In genomic region chr19:3374369-3375112, GRCh38 we compare ENCODE assay signal across 1 cellular context.
TF ChIP-seq lines count a peak whose summit lies in the region.

No MANE protein-coding gene starts in this region.

TF ChIP-seq in K562, 482 proteins besides CTCF, POLR2A, EP300 and RAD21 (continued from another document and continues in another):
- no peak for TF ChIP-seq ZNF609 (CRISPR knock-in tag; IDR thresholded peaks at IDR 0.05; ENCODE audit: borderline replicate concordance)
- peak; percentile 95 for TF ChIP-seq MECOM (CRISPR knock-in tag; IDR thresholded peaks at IDR 0.05)
- TF ChIP-seq HINFP (tag; conservative IDR thresholded peaks at IDR 0.05; ENCODE audit: low read depth), result no peak
- TF ChIP-seq ETS1 (conservative IDR thresholded peaks at IDR 0.05; ENCODE audit: control insufficient read depth, low read depth, low read length), result peak; percentile 7; the same call in 1 of the 2 replicates
- no peak for TF ChIP-seq NFRKB (IDR thresholded peaks at IDR 0.05; ENCODE audit: low read depth)
- TF ChIP-seq ZNF3 (CRISPR knock-in tag; IDR thresholded peaks at IDR 0.05), result no peak
- no peak for TF ChIP-seq ELF2 (CRISPR knock-in tag; IDR thresholded peaks at IDR 0.05)
- no peak for TF ChIP-seq CLOCK (CRISPR knock-in tag; IDR thresholded peaks at IDR 0.05; ENCODE audit: borderline replicate concordance)
- TF ChIP-seq ZFP30 (CRISPR knock-in tag; IDR thresholded peaks at IDR 0.05; ENCODE audit: borderline replicate concordance), result no peak
- TF ChIP-seq ZNF586 (CRISPR knock-in tag; conservative IDR thresholded peaks at IDR 0.05), result no peak
- TF ChIP-seq PKNOX1 (IDR thresholded peaks at IDR 0.05), result peak; percentile 80
- TF ChIP-seq XRCC4 (IDR thresholded peaks at IDR 0.05; ENCODE audit: extremely low read depth, insufficient read depth, insufficient read length), result no peak
- no peak for TF ChIP-seq MXI1 (IDR thresholded peaks at IDR 0.05; ENCODE audit: low read depth, low read length)
- peak; percentile 26; the same call in 1 of the 2 replicates for TF ChIP-seq NFIC (IDR thresholded peaks at IDR 0.05)
- TF ChIP-seq GTF3C2 (IDR thresholded peaks at IDR 0.05; ENCODE audit: borderline replicate concordance, extremely low read depth, insufficient read length), result no peak
- no peak for TF ChIP-seq GTF2B (IDR thresholded peaks at IDR 0.05; ENCODE audit: extremely low read depth, insufficient read length)
- no peak for TF ChIP-seq CSDE1 (IDR thresholded peaks at IDR 0.05)
- no peak for TF ChIP-seq NFYB (IDR thresholded peaks at IDR 0.05; ENCODE audit: extremely low read depth, insufficient read length)
- TF ChIP-seq THRAP3 (IDR thresholded peaks at IDR 0.05; ENCODE audit: borderline replicate concordance), result no peak
- TF ChIP-seq RBM15 (IDR thresholded peaks at IDR 0.05; ENCODE audit: insufficient read depth, low read length), result no peak
- no peak for TF ChIP-seq ZNF512 (tag; IDR thresholded peaks at IDR 0.05)
- TF ChIP-seq ZBTB34 (CRISPR knock-in tag; IDR thresholded peaks at IDR 0.05), result no peak
- no peak for TF ChIP-seq ZBTB7A (IDR thresholded peaks at IDR 0.05; ENCODE audit: borderline replicate concordance, control insufficient read depth, low read depth, low read length)
- TF ChIP-seq HDAC8 (tag; IDR thresholded peaks at IDR 0.05), result no peak
- no peak for TF ChIP-seq ZNF143 (CRISPR knock-in tag; IDR thresholded peaks at IDR 0.05)
- no peak for TF ChIP-seq DLX4 (CRISPR knock-in tag; IDR thresholded peaks at IDR 0.05)
- TF ChIP-seq TFE3 (CRISPR knock-in tag; IDR thresholded peaks at IDR 0.05), result no peak
- TF ChIP-seq ZNF551 (CRISPR knock-in tag; IDR thresholded peaks at IDR 0.05), result no peak
- no peak for TF ChIP-seq ZNF41 (CRISPR knock-in tag; conservative IDR thresholded peaks at IDR 0.05)
- TF ChIP-seq ZKSCAN1 (IDR thresholded peaks at IDR 0.05; ENCODE audit: low read depth, low read length), result 0 out of 2 replicates have a peak, but pooled peaks have one; percentile 20
- no peak for TF ChIP-seq PHB2 (IDR thresholded peaks at IDR 0.05; ENCODE audit: low read depth)
- TF ChIP-seq ZNF140 (CRISPR knock-in tag; IDR thresholded peaks at IDR 0.05), result no peak
- TF ChIP-seq HMGXB4 (CRISPR knock-in tag; IDR thresholded peaks at IDR 0.05), result no peak
- TF ChIP-seq TCF7L2 (IDR thresholded peaks at IDR 0.05; ENCODE audit: low read depth, low read length), result no peak
